10 cellular contexts compared by ENCODE assay signal in the genomic region with DNA sequence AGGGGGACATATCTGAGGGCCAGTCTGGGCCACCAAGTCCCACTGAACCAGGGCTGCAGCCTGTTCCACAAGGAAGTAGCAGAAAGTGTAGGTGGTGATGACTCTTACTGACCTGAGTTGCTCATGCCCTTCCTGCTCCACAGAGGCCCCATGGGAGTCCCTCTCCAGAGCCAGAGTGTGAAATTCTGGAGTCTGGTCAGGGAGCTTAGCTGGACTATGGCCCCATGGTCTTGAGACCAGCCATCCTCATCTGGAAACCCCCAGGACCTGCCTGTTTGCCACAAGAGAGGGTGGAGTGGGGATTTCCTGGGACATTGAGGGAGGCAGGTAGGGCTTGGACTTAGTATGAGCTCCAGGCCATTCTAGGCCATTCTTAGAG. TPM values are rescaled to one million over a fixed set of nuclear protein-coding genes. Genes with fewer than 3 reads are reported as not detected.
DNase-seq lines count a peak whose midpoint lies in the region; ATAC-seq, FAIRE-seq and TF ChIP-seq lines count a peak whose summit lies in the region.
"Had no signal": no experiment of that assay in that cellular context is flagged by ENCODE, and none has a peak within 500 bp of the region (broad histone marks: within the 10 kb centered on the region; RNA-seq: fewer than 3 reads in every experiment).

No MANE protein-coding gene starts in this region.

- peaks cover 32% of the 10 kb centered on the region for H3K4me1 ChIP-seq in mucosa of stomach (ENCODE audit: control insufficient read depth, insufficient read depth, low read length)

- no peak for FAIRE-seq in GM19239 (lab: Jason Lieb, UNC)

- DNase-seq in CD14-positive monocyte (ENCODE audit: low spot score): no peak
- DNase-seq in NCI-H1436 (lab: John Stamatoyannopoulos, UW): no peak
- DNase-seq in GM19239 (ENCODE audit: insufficient read length, low spot score): no peak
- DNase-seq: CD4-positive, CD25-positive, alpha-beta regulatory T cell had no signal

- H3K27ac ChIP-seq in angular gyrus (ENCODE audit: low read depth, low read length): peak overlapping the region; percentile 1

- no peak for TF ChIP-seq CTCF in CD14-positive monocyte (IDR thresholded peaks at IDR 0.05)

- H3K4me3 Mint-ChIP-seq in CD14-positive monocyte: peak overlapping the region; percentile 70 to 99

- H3K9me3 ChIP-seq in mucosa of stomach (ENCODE audit: control insufficient read depth, low read length): no peaks in the 10 kb centered on the region
- H3K9me3 ChIP-seq: heart left ventricle had no signal

- H3K4me3 ChIP-seq in mucosa of stomach (ENCODE audit: low read length): peak overlapping the region; percentile 80

- peak overlapping the region; percentile 83 to 96 (median 94) for H3K27ac Mint-ChIP-seq in CD14-positive monocyte

- intact Hi-C loops in CD14-positive monocyte (cut with micrococcal nuclease): no loop called here

- no peaks in the 10 kb centered on the region for H3K36me3 ChIP-seq in mucosa of stomach (ENCODE audit: control insufficient read depth, insufficient read depth, low read length)
- H3K36me3 ChIP-seq: heart left ventricle had no signal

- H3K27me3 ChIP-seq in mucosa of stomach (ENCODE audit: control insufficient read depth, insufficient read depth, low read length): no peaks in the 10 kb centered on the region

- H3K4me1 Mint-ChIP-seq in CD14-positive monocyte: peaks cover 40% of the 10 kb centered on the region

- peaks cover 12 to 33% (median 18%) of the 10 kb centered on the region in 3 donors for H3K27me3 Mint-ChIP-seq in CD14-positive monocyte (ENCODE audit: low read depth in 3 of 3)

- peaks cover 21 to 26% of the 10 kb centered on the region in 2 donors for H3K36me3 Mint-ChIP-seq in CD14-positive monocyte
- H3K36me3 Mint-ChIP-seq: CD4-positive, CD25-positive, alpha-beta regulatory T cell had no signal

- ATAC-seq in HG02623 (IDR thresholded peaks at IDR 0.05; ENCODE audit: unreplicated experiment) (peak; percentile 10), GM19452 (IDR thresholded peaks at IDR 0.05; ENCODE audit: unreplicated experiment) (no peak), GM21526 (IDR thresholded peaks at IDR 0.05; ENCODE audit: low FRiP score, unreplicated experiment) (no peak)

- H3K9me3 Mint-ChIP-seq in CD14-positive monocyte: peaks cover 0 to 6% (median 2%) of the 10 kb centered on the region in 7 donors

- peak overlapping the region; percentile 93 for H3K9ac ChIP-seq in mucosa of stomach (ENCODE audit: low read length)

RNA-seq across cellular contexts. Expression of a gene that starts 3.0 kb away (rescaled TPM):
- polyA plus RNA-seq in CD14-positive monocyte: 10 to 100 TPM; 17.1 to 21.5 TPM

RNA-seq across cellular contexts. Expression of a gene that starts 18.3 kb away (rescaled TPM):
- polyA plus RNA-seq in CD14-positive monocyte: not detected
- polyA plus RNA-seq: CD4-positive, CD25-positive, alpha-beta regulatory T cell; heart left ventricle had no signal

RNA-seq across cellular contexts. Expression of a gene that starts 27.2 kb away (rescaled TPM):
- not detected for polyA plus RNA-seq in CD14-positive monocyte
- polyA plus RNA-seq: heart left ventricle had no signal

RNA-seq across cellular contexts. Expression of a gene that starts 39.6 kb away (rescaled TPM):
- polyA plus RNA-seq in CD14-positive monocyte: 10 to 100 TPM; 15.7 to 21.5 TPM

RNA-seq across cellular contexts. Expression of a gene that starts 39.9 kb away (rescaled TPM):
- polyA plus RNA-seq in CD14-positive monocyte: 10 to 100 TPM in 1 of 2 donors, 1 to 10 TPM in 1; 8.2 to 10.3 TPM
